Comparison of ENCODE assay signal across 7 cellular contexts in genomic region chr13:42377640-42378382, GRCh38.
DNase-seq lines count a peak whose midpoint lies in the region; ATAC-seq and TF ChIP-seq lines count a peak whose summit lies in the region.

No MANE protein-coding gene starts in this region.

- DNase-seq in NAMALWA (ENCODE audit: low spot score) (peak; percentile 94), coronary artery (ENCODE audit: low spot score) (no peak), substantia nigra (lab: John Stamatoyannopoulos, UW) (no peak)
- DNase-seq in effector CD8-positive, alpha-beta T cell (lab: John Stamatoyannopoulos, UW), result no peak

- H3K4me3 ChIP-seq in coronary artery, result no peak overlapping the region

- ATAC-seq in GM18873 (IDR thresholded peaks at IDR 0.05; ENCODE audit: low FRiP score, unreplicated experiment), result peak; percentile 87
- peak; percentile 77 for ATAC-seq in HG02623 (IDR thresholded peaks at IDR 0.05; ENCODE audit: unreplicated experiment)
- peak; percentile 75 for ATAC-seq in esophagus mucosa

- no peak overlapping the region for H3K27ac ChIP-seq in coronary artery
- no peak overlapping the region for H3K27ac ChIP-seq in substantia nigra (ENCODE audit: low read depth, low read length, poor library complexity, severe bottlenecking)

- TF ChIP-seq CTCF in coronary artery (IDR thresholded peaks at IDR 0.05), result no peak
